8 cellular contexts compared by ENCODE assay signal in the genomic region with DNA sequence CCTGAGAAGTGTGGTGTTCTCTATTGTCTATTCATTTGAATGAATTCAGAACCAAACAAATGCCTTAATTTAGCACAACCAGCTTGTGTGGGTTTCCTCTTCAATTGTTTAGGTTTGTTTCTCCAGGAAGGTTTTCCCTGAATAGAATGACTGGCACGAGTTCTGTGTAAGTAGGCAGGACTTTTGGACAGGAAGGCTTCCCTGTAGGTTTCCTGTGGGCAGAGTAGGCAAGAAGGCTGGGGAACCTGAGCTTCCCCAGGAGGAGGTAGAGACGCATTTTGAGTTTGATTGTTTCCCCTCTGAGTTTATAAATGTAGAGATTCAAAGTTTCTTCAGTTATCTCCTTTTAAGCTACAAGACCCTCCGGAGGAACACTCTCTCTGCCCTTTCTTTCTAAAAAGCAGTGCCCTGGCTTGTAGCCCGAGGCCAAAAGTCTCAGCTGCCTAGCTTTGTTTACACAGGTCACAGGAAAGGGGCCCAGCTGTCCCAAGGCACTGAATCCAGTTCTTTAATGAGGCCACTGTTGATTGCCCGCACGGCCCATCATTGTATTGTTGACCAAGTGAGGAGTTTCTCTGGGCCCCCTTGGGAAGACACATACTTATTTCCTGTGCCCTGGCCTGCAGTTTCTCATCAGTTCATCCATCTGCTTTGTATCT.
A peak's percentile ranks its signal among the peaks of the same experiment; 100 is the strongest.
DNase-seq lines count a peak whose midpoint lies in the region; ATAC-seq and TF ChIP-seq lines count a peak whose summit lies in the region.

No MANE protein-coding gene starts in this region.

- H3K4me1 Mint-ChIP-seq in chondrocyte (ENCODE audit: low read depth) (peaks cover 25% of the 10 kb centered on the region), neural crest cell (peaks cover 39% of the 10 kb centered on the region)

- peak overlapping the region; percentile 54; the same call in 1 of the 2 replicates for H3K4me3 ChIP-seq in GM08714 (ENCODE audit: low read length)

- no peaks in the 10 kb centered on the region for H3K27me3 Mint-ChIP-seq in chondrocyte (ENCODE audit: low read depth)
- H3K27me3 Mint-ChIP-seq in neural crest cell (ENCODE audit: low read depth), result no peaks in the 10 kb centered on the region

- H3K9me3 Mint-ChIP-seq in chondrocyte (ENCODE audit: low read depth), result no peaks in the 10 kb centered on the region
- no peaks in the 10 kb centered on the region for H3K9me3 Mint-ChIP-seq in neural crest cell

- no peak overlapping the region for H3K4me3 Mint-ChIP-seq in chondrocyte (ENCODE audit: unreplicated experiment)
- peak overlapping the region; percentile 68 for H3K4me3 Mint-ChIP-seq in neural crest cell

- ATAC-seq in GM21526 (IDR thresholded peaks at IDR 0.05; ENCODE audit: low FRiP score, unreplicated experiment), result no peak

- DNase-seq in NCI-H2029 (lab: John Stamatoyannopoulos, UW), result peak; percentile 44
- DNase-seq in chondrocyte (ENCODE audit: low spot score), result no peak
- peak; percentile 55 for DNase-seq in neural crest cell (ENCODE audit: low read depth, low spot score)
- DNase-seq in SIG-M5 (lab: John Stamatoyannopoulos, UW), result no peak
- DNase-seq in SK-N-DZ (ENCODE audit: low spot score), result no peak
- DNase-seq in NCI-H2171 (lab: John Stamatoyannopoulos, UW), result no peak

- H3K36me3 Mint-ChIP-seq in chondrocyte (ENCODE audit: low read depth) (no peaks in the 10 kb centered on the region), neural crest cell (ENCODE audit: low read depth) (no peaks in the 10 kb centered on the region)

- H3K27ac Mint-ChIP-seq in chondrocyte (ENCODE audit: unreplicated experiment) (peak overlapping the region; percentile 70), neural crest cell (ENCODE audit: unreplicated experiment) (peak overlapping the region; percentile 47)

- TF ChIP-seq CTCF in chondrocyte (IDR thresholded peaks at IDR 0.05) (no peak), neural crest cell (conservative IDR thresholded peaks at IDR 0.05) (no peak)

Comparison
In these comparisons a context has a peak if more than half of its experiments do, and no peak if none do; other contexts are left out.
1. DNase-seq: peak in NCI-H2029 (single experiment) and neural crest cell (single experiment); none in chondrocyte (single experiment), SIG-M5 (single experiment), SK-N-DZ (single experiment) and NCI-H2171 (single experiment).